Comparison of ENCODE assay signal across 3 cellular contexts in the genomic region with DNA sequence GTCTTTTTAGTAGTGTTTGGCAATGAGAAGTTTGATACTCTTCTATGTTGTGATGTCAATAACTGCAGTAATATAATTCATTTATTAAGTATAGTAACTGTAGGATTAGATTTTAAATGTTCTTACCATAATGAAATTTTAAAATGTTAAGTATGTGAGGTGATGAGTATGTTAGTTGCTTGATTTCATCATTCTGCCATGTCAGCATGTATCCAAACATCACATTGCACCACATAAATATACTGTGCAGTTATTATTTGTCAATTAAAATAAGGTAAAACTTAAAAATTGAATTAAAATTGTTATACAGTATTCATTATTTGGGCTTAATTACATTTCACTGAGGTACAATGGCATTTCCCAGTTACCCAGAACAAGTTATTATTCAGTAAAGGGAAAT.
TF ChIP-seq lines count a peak whose summit lies in the region.

No MANE protein-coding gene starts in this region.

TF ChIP-seq in A549, 52 proteins besides CTCF, POLR2A, EP300 and RAD21:
- TF ChIP-seq, protein P1, sequence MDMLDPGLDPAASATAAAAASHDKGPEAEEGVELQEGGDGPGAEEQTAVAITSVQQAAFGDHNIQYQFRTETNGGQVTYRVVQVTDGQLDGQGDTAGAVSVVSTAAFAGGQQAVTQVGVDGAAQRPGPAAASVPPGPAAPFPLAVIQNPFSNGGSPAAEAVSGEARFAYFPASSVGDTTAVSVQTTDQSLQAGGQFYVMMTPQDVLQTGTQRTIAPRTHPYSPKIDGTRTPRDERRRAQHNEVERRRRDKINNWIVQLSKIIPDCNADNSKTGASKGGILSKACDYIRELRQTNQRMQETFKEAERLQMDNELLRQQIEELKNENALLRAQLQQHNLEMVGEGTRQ (IDR thresholded peaks at IDR 0.05) = no peak
- no peak for TF ChIP-seq ESRRA (IDR thresholded peaks at IDR 0.05; ENCODE audit: borderline replicate concordance, low read length)
- peak; percentile 84 for TF ChIP-seq MAFK (IDR thresholded peaks at IDR 0.05; ENCODE audit: partially characterized antibody)
- TF ChIP-seq TP53 (CRISPR knock-in tag; IDR thresholded peaks at IDR 0.05) = no peak

TF ChIP-seq in IMR-90, 13 proteins besides CTCF, POLR2A, EP300 and RAD21:
- TF ChIP-seq, protein P2, sequence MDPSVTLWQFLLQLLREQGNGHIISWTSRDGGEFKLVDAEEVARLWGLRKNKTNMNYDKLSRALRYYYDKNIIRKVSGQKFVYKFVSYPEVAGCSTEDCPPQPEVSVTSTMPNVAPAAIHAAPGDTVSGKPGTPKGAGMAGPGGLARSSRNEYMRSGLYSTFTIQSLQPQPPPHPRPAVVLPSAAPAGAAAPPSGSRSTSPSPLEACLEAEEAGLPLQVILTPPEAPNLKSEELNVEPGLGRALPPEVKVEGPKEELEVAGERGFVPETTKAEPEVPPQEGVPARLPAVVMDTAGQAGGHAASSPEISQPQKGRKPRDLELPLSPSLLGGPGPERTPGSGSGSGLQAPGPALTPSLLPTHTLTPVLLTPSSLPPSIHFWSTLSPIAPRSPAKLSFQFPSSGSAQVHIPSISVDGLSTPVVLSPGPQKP (IDR thresholded peaks at IDR 0.05; ENCODE audit: borderline replicate concordance, low read depth, low read length) = no peak
- TF ChIP-seq MAFK (IDR thresholded peaks at IDR 0.05; ENCODE audit: low read depth, low read length) = peak; percentile 93
- TF ChIP-seq, protein P1 (IDR thresholded peaks at IDR 0.05; ENCODE audit: low read depth, low read length) = no peak

TF ChIP-seq in H1, 55 proteins besides CTCF, POLR2A, EP300 and RAD21:
- TF ChIP-seq CREB1 (IDR thresholded peaks at IDR 0.05) (no peak), KDM4A (IDR thresholded peaks at IDR 0.05; ENCODE audit: low read depth, low read length, severe bottlenecking) (no peak), MAFK (IDR thresholded peaks at IDR 0.05; ENCODE audit: low read depth, low read length) (peak; percentile 13; the same call in 1 of the 2 replicates)
